ENCODE assay signal across 2 cellular contexts in the genomic region with DNA sequence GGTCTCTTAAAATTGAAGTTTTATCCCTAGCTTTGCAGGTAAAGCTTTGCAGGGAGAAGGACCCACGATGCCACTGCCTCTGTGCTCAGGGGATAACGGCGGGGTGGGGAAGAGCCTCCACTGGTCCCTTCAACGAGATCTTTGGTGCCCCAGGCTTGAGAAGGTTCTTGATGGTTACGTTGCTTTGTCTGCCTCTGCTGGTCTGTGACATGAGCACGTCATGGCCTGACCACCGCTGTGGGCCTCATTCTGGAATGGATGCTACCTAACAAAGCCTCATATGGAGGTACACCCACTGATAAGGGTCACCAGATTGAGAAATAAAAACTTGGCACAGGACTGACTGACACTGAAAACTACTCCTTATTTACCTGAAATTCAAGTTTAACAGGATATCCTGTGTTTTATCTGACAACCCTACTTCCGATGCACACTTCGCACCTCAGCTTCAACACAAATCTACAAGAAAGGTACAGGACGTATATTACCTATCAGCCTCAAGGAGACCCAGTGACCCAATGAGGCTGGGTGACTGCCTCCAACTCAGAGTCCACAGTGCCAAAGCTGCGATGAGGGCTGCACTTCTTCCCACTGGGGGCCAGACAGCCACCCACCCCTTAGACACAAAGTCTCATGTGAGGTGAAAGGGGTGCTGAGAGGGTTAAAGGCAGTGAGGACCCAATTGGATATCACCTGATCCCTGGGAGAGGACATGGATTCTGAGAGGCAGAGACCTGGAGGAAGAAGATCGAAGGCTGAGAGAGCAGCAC.
TF ChIP-seq lines count a peak whose summit lies in the region.

No MANE protein-coding gene starts in this region.

TF ChIP-seq in SK-N-SH, 30 proteins besides CTCF, POLR2A, EP300 and RAD21 (continued from another document):
- TF ChIP-seq, protein P1, sequence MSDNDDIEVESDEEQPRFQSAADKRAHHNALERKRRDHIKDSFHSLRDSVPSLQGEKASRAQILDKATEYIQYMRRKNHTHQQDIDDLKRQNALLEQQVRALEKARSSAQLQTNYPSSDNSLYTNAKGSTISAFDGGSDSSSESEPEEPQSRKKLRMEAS (IDR thresholded peaks at IDR 0.05; ENCODE audit: low read depth), result no peak
- no peak for TF ChIP-seq RXRA (IDR thresholded peaks at IDR 0.05; ENCODE audit: borderline replicate concordance, low read depth)

TF ChIP-seq in SK-N-SH treated with all-trans-retinoic acid at 6 μM for 48 hours, 23 proteins besides CTCF, POLR2A, EP300 and RAD21:
- TF ChIP-seq, protein P2, sequence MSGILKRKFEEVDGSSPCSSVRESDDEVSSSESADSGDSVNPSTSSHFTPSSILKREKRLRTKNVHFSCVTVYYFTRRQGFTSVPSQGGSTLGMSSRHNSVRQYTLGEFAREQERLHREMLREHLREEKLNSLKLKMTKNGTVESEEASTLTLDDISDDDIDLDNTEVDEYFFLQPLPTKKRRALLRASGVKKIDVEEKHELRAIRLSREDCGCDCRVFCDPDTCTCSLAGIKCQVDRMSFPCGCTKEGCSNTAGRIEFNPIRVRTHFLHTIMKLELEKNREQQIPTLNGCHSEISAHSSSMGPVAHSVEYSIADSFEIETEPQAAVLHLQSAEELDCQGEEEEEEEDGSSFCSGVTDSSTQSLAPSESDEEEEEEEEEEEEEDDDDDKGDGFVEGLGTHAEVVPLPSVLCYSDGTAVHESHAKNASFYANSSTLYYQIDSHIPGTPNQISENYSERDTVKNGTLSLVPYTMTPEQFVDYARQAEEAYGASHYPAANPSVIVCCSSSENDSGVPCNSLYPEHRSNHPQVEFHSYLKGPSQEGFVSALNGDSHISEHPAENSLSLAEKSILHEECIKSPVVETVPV (CRISPR knock-in tag; IDR thresholded peaks at IDR 0.05), result no peak
- no peak for TF ChIP-seq CREB5 (CRISPR knock-in tag; IDR thresholded peaks at IDR 0.05; ENCODE audit: low read depth)
- no peak for TF ChIP-seq GLIS3 (CRISPR knock-in tag; IDR thresholded peaks at IDR 0.05)
- no peak for TF ChIP-seq ZNF565 (CRISPR knock-in tag; conservative IDR thresholded peaks at IDR 0.05; ENCODE audit: low read depth)
- TF ChIP-seq PATZ1 (CRISPR knock-in tag; IDR thresholded peaks at IDR 0.05; ENCODE audit: borderline replicate concordance), result no peak
- TF ChIP-seq, protein P3, sequence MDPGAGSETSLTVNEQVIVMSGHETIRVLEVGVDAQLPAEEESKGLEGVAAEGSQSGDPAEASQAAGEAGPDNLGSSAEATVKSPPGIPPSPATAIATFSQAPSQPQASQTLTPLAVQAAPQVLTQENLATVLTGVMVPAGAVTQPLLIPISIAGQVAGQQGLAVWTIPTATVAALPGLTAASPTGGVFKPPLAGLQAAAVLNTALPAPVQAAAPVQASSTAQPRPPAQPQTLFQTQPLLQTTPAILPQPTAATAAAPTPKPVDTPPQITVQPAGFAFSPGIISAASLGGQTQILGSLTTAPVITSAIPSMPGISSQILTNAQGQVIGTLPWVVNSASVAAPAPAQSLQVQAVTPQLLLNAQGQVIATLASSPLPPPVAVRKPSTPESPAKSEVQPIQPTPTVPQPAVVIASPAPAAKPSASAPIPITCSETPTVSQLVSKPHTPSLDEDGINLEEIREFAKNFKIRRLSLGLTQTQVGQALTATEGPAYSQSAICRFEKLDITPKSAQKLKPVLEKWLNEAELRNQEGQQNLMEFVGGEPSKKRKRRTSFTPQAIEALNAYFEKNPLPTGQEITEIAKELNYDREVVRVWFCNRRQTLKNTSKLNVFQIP (CRISPR knock-in tag; IDR thresholded peaks at IDR 0.05; ENCODE audit: borderline replicate concordance, low read depth), result no peak
- TF ChIP-seq OSR1 (CRISPR knock-in tag; IDR thresholded peaks at IDR 0.05), result no peak
- TF ChIP-seq TCF4 (CRISPR knock-in tag; IDR thresholded peaks at IDR 0.05; ENCODE audit: borderline replicate concordance), result no peak
